In the genomic region with DNA sequence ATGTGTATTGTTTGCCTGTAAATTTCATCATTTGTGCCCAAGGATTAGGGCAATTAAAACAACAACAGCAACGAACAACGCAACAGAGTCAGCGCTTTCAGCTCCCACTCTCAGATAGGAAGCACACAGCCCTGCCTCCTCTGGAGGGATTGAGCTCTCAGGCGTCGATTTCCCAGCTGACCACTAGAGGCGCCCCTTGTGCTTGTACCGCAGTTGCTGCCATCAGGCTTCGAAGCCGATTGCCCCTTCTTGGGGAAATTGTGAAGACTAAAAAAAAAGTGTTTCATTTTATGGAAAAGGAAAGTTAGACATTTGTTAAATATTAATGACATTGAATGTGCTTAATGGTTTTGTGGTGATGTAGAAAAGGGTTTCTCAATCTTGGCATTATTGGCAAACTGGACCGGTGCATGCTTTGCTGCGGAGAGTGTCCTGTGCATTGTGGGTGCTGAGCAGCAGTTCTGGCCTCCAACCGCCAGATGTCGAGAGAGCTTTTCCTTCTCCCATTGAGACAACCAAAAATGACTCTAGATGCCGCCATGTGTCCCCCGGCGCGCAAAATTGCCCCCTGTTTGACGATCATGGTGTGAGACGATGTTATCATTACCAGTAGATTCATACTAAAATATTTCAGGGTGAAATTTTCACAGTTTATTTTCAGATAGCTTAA, we compare ENCODE assay signal across 9 cellular contexts.
DNase-seq lines count a peak whose midpoint lies in the region; ATAC-seq, FAIRE-seq and TF ChIP-seq lines count a peak whose summit lies in the region.
"Had no signal": no experiment of that assay in that cellular context is flagged by ENCODE, and none has a peak within 500 bp of the region (broad histone marks: within the 10 kb centered on the region; RNA-seq: fewer than 3 reads in every experiment).

No MANE protein-coding gene starts in this region.

- no peaks in the 10 kb centered on the region for H3K9me2 ChIP-seq in Loucy (replicated peaks; ENCODE audit: low read depth, low read length)

- peak; percentile 58 for TF ChIP-seq CTCF in Loucy (conservative IDR thresholded peaks at IDR 0.05; ENCODE audit: low read length)
- TF ChIP-seq CTCF in K562 (IDR thresholded peaks at IDR 0.05 in 2 of 3, conservative IDR thresholded peaks at IDR 0.05 in 1 of 3; ENCODE audit: insufficient read depth in 2 of 3, low read depth in 1 of 3, low read length in 3 of 3), result peak; percentile 65 to 90 (median 82)

- H3K27ac ChIP-seq in K562 (ENCODE audit: extremely low read depth, low read depth, low read length), result no peak overlapping the region

- peak; percentile 89 for ATAC-seq in K562
- ATAC-seq in HG03196 (IDR thresholded peaks at IDR 0.05; ENCODE audit: unreplicated experiment), result no peak
- ATAC-seq in HG02870 (IDR thresholded peaks at IDR 0.05; ENCODE audit: unreplicated experiment), result no peak

- H3K4me1 Mint-ChIP-seq in activated CD4-positive, alpha-beta memory T cell treated with anti-CD3 and anti-CD28 coated beads for 36 hours (ENCODE audit: low read depth), result no peaks in the 10 kb centered on the region
- H3K4me1 Mint-ChIP-seq in activated CD4-positive, alpha-beta memory T cell treated with anti-CD3 and anti-CD28 coated beads, Interleukin-2, amount 10 ng/mL, durations not matched to agents 7 days and 5 days, result no peaks in the 10 kb centered on the region
- H3K4me1 Mint-ChIP-seq: naive B cell had no signal

- no peak for TF ChIP-seq RAD21 in K562 (CRISPR knock-in tag; conservative IDR thresholded peaks at IDR 0.05 in 1 of 2, IDR thresholded peaks at IDR 0.05 in 1 of 2)

- POLR2A ChIA-PET in activated CD4-positive, alpha-beta memory T cell treated with anti-CD3 and anti-CD28 coated beads for 36 hours (lab: Charles Lee), result no interaction called here
- POLR2A ChIA-PET in activated CD4-positive, alpha-beta memory T cell treated with anti-CD3 and anti-CD28 coated beads, Interleukin-2, amount 10 ng/mL, durations not matched to agents 7 days and 5 days (lab: Charles Lee), result no interaction called here
- POLR2A ChIA-PET in K562 (lab: Yijun Ruan, JAX), result interaction anchor here (0.6 kb wide), 1 partner anchor 1624 kb away, joined by 3 read pairs; no protein-coding TSS in a partner anchor

- CTCF ChIA-PET in activated CD4-positive, alpha-beta memory T cell treated with anti-CD3 and anti-CD28 coated beads for 36 hours (lab: Charles Lee), result interaction anchor here (0.7 to 1.0 kb wide), 2 partner anchors 33 to 561 kb away, joined by 3 read pairs; no protein-coding TSS in a partner anchor
- CTCF ChIA-PET in activated CD4-positive, alpha-beta memory T cell treated with anti-CD3 and anti-CD28 coated beads, Interleukin-2, amount 10 ng/mL, durations not matched to agents 7 days and 5 days (lab: Charles Lee), result interaction anchor here (0.7 to 1.8 kb wide), 3 partner anchors 9 to 17 kb away, joined by 3 to 8 read pairs (median 4); no protein-coding TSS in a partner anchor
- CTCF ChIA-PET in K562 (lab: Yijun Ruan, JAX; ENCODE audit: low intra/inter-chr PET ratio), result no interaction called here

- H3K36me3 ChIP-seq in Loucy (ENCODE audit: insufficient read depth, low read length) (no peaks in the 10 kb centered on the region), K562 (ENCODE audit: control insufficient read depth, insufficient read depth, low read length) (no peaks in the 10 kb centered on the region)

- peaks cover 3% of the 10 kb centered on the region for H3K9me3 Mint-ChIP-seq in activated CD4-positive, alpha-beta memory T cell treated with anti-CD3 and anti-CD28 coated beads for 36 hours
- H3K9me3 Mint-ChIP-seq in activated CD4-positive, alpha-beta memory T cell treated with anti-CD3 and anti-CD28 coated beads, Interleukin-2, amount 10 ng/mL, durations not matched to agents 7 days and 5 days, result no peaks in the 10 kb centered on the region

- no peaks in the 10 kb centered on the region for H3K4me1 ChIP-seq in Loucy (ENCODE audit: insufficient read depth, low read length, poor library complexity, severe bottlenecking)
- H3K4me1 ChIP-seq in K562 (replicated peaks in 1 of 2; ENCODE audit: control insufficient read depth in 2 of 2, insufficient read depth in 2 of 2, low read length in 2 of 2), result no peaks in the 10 kb centered on the region

- WGBS in K562 (ENCODE audit: insufficient coverage, low coverage, missing lambda C conversion rate), result 24% methylated on average over 19 of the region's 19 CpGs

- in situ Hi-C loops in K562 (cut with MboI), result loop anchor here (25.0 kb wide), 1 partner anchor 1505 kb away; no protein-coding TSS in a partner anchor

- no peak overlapping the region for H3K4me3 ChIP-seq in Loucy (ENCODE audit: low read length, poor library complexity, severe bottlenecking)
- H3K4me3 ChIP-seq in K562, result no peak overlapping the region

- H3K36me3 Mint-ChIP-seq in activated CD4-positive, alpha-beta memory T cell treated with anti-CD3 and anti-CD28 coated beads for 36 hours, result no peaks in the 10 kb centered on the region
- no peaks in the 10 kb centered on the region for H3K36me3 Mint-ChIP-seq in activated CD4-positive, alpha-beta memory T cell treated with anti-CD3 and anti-CD28 coated beads, Interleukin-2, amount 10 ng/mL, durations not matched to agents 7 days and 5 days (ENCODE audit: low read depth)
- H3K36me3 Mint-ChIP-seq: naive B cell had no signal

- H4K20me1 ChIP-seq in Loucy (ENCODE audit: insufficient read depth, low read length, poor library complexity, severe bottlenecking) (no peaks in the 10 kb centered on the region), K562 (replicated peaks; ENCODE audit: control insufficient read depth, insufficient read depth, low read length) (no peaks in the 10 kb centered on the region)

- no peaks in the 10 kb centered on the region for H3K27me3 Mint-ChIP-seq in activated CD4-positive, alpha-beta memory T cell treated with anti-CD3 and anti-CD28 coated beads for 36 hours
- no peaks in the 10 kb centered on the region for H3K27me3 Mint-ChIP-seq in activated CD4-positive, alpha-beta memory T cell treated with anti-CD3 and anti-CD28 coated beads, Interleukin-2, amount 10 ng/mL, durations not matched to agents 7 days and 5 days
- H3K27me3 Mint-ChIP-seq: naive B cell had no signal

- H3K27ac Mint-ChIP-seq in activated CD4-positive, alpha-beta memory T cell treated with anti-CD3 and anti-CD28 coated beads for 36 hours, result no peak overlapping the region
- H3K27ac Mint-ChIP-seq in activated CD4-positive, alpha-beta memory T cell treated with anti-CD3 and anti-CD28 coated beads, Interleukin-2, amount 10 ng/mL, durations not matched to agents 7 days and 5 days, result no peak overlapping the region
- H3K27ac Mint-ChIP-seq: naive B cell had no signal

- H3K79me2 ChIP-seq in Loucy (ENCODE audit: insufficient read depth, low read length) (no peaks in the 10 kb centered on the region), K562 (ENCODE audit: control insufficient read depth, insufficient read depth, low read length) (no peaks in the 10 kb centered on the region)

- H3F3A ChIP-seq in Loucy (ENCODE audit: low read depth), result no peaks in the 10 kb centered on the region

- peak; percentile 72 for FAIRE-seq in K562 (lab: Jason Lieb, UNC)

- H3K4me2 ChIP-seq in Loucy (ENCODE audit: low read depth, low read length, poor library complexity, severe bottlenecking), result no peak overlapping the region
- H3K4me2 ChIP-seq in K562 (ENCODE audit: insufficient read depth, low read length), result no peak overlapping the region

- H3K9me1 ChIP-seq in K562 (ENCODE audit: control insufficient read depth, insufficient read depth, low read length), result no peaks in the 10 kb centered on the region

- no TSS peak for BruUV-seq in K562 (replicated peaks; lab: Mats Ljungman, UMichigan)

- peak; percentile 16 for DNase-seq in activated CD4-positive, alpha-beta memory T cell treated with anti-CD3 and anti-CD28 coated beads for 36 hours
- no peak for DNase-seq in activated CD4-positive, alpha-beta memory T cell treated with anti-CD3 and anti-CD28 coated beads, Interleukin-2, amount 10 ng/mL, durations not matched to agents 7 days and 5 days
- DNase-seq in K562 (ENCODE audit: extremely low read depth in 1 of 4, low spot score in 3 of 4), result peak; percentile 59 to 70 (median 65)
- peak; percentile 58 for DNase-seq in medulla oblongata (ENCODE audit: extremely low spot score)
- DNase-seq in T-helper 1 cell, result no peak
- DNase-seq: naive B cell had no signal

- no peaks in the 10 kb centered on the region for H3K9me3 ChIP-seq in Loucy (ENCODE audit: insufficient read depth, low read depth, low read length)
- no peaks in the 10 kb centered on the region for H3K9me3 ChIP-seq in K562 (replicated peaks; ENCODE audit: control insufficient read depth, insufficient read depth, low read depth, low read length)

- no peak for TF ChIP-seq POLR2A in K562 (conservative IDR thresholded peaks at IDR 0.05)

- intact Hi-C loops in activated CD4-positive, alpha-beta memory T cell treated with anti-CD3 and anti-CD28 coated beads for 36 hours (cut with micrococcal nuclease), result no loop called here
- intact Hi-C loops in K562 (cut with micrococcal nuclease), result no loop called here

- H2AFZ ChIP-seq in Loucy (ENCODE audit: low read length) (no peak overlapping the region), K562 (ENCODE audit: low read depth, low read length) (no peak overlapping the region)

- no peaks in the 10 kb centered on the region for H3K27me3 ChIP-seq in Loucy (ENCODE audit: insufficient read depth, low read length, poor library complexity, severe bottlenecking)
- no peaks in the 10 kb centered on the region for H3K27me3 ChIP-seq in K562 (ENCODE audit: control insufficient read depth in 2 of 2, insufficient read depth in 2 of 2, low read length in 2 of 2)

- TF ChIP-seq EP300 in K562 (IDR thresholded peaks at IDR 0.05; ENCODE audit: low read length), result no peak

- no peak overlapping the region for H3K9ac ChIP-seq in Loucy (ENCODE audit: low read depth, low read length, poor library complexity, severe bottlenecking)
- no peak overlapping the region for H3K9ac ChIP-seq in K562 (ENCODE audit: insufficient read depth in 1 of 2, low read depth in 2 of 2, low read length in 2 of 2)

- H3K4me3 Mint-ChIP-seq in activated CD4-positive, alpha-beta memory T cell treated with anti-CD3 and anti-CD28 coated beads for 36 hours, result no peak overlapping the region
- no peak overlapping the region for H3K4me3 Mint-ChIP-seq in activated CD4-positive, alpha-beta memory T cell treated with anti-CD3 and anti-CD28 coated beads, Interleukin-2, amount 10 ng/mL, durations not matched to agents 7 days and 5 days
- H3K4me3 Mint-ChIP-seq: naive B cell had no signal

TF ChIP-seq in K562, 482 proteins besides CTCF, POLR2A, EP300 and RAD21 (continues in another document):
- TF ChIP-seq HDAC8 (tag; IDR thresholded peaks at IDR 0.05) (no peak), HMG20B (CRISPR knock-in tag; IDR thresholded peaks at IDR 0.05) (no peak), LEF1 (IDR thresholded peaks at IDR 0.05) (no peak)

Comparison
In these comparisons a context has a peak if more than half of its experiments do, and no peak if none do; other contexts are left out.
1. DNase-seq: peak in activated CD4-positive, alpha-beta memory T cell treated with anti-CD3 and anti-CD28 coated beads for 36 hours (single experiment), K562 (4 of 4) and medulla oblongata (single experiment); none in activated CD4-positive, alpha-beta memory T cell treated with anti-CD3 and anti-CD28 coated beads, Interleukin-2, amount 10 ng/mL, durations not matched to agents 7 days and 5 days (single experiment) and T-helper 1 cell (0 of 5).